Comparison of ENCODE assay signal across 10 cellular contexts in the genomic region with DNA sequence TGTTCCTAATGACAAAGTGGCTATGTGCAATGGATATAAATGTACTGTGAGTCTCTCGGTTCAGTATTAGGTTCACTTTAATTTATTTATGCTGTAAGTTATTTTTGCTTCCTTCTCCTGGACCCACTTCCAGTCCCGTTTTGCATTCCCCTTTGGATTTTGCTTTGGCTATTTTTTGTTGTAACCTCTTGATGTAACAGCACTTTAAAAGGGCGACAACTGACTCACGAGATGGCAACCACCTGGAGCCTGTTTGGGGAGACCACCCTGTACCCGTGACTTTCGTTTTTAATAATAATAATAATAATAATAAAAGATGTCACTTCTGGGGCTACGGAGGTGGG. TPM values are rescaled to one million over a fixed set of nuclear protein-coding genes. Genes with fewer than 3 reads are reported as not detected.
A peak's percentile ranks its signal among the peaks of the same experiment; 100 is the strongest.
DNase-seq lines count a peak whose midpoint lies in the region; ATAC-seq and TF ChIP-seq lines count a peak whose summit lies in the region.
"Had no signal": no experiment of that assay in that cellular context is flagged by ENCODE, and none has a peak within 500 bp of the region (broad histone marks: within the 10 kb centered on the region; RNA-seq: fewer than 3 reads in every experiment).

No MANE protein-coding gene starts in this region.

- peaks cover 2 to 62% (median 49%) of the 10 kb centered on the region in 12 donors for H3K4me1 ChIP-seq in heart left ventricle
- peaks cover 31% of the 10 kb centered on the region for H3K4me1 ChIP-seq in adipocyte (ENCODE audit: control insufficient read depth, insufficient read depth, low read length)
- H3K4me1 ChIP-seq in mesodermal cell (ENCODE audit: control insufficient read depth, insufficient read depth, low read length, poor library complexity, severe bottlenecking): peaks cover 10% of the 10 kb centered on the region
- peaks cover 0 to 23% of the 10 kb centered on the region in 2 donors for H3K4me1 ChIP-seq in uterus

- H3K4me3 ChIP-seq in heart left ventricle (peak overlapping the region; percentile 3 to 59 (median 42)), adipocyte (ENCODE audit: low read length) (peak overlapping the region; percentile 71), mesodermal cell (ENCODE audit: extremely low read depth, insufficient read depth, low read length, poor library complexity, severe bottlenecking) (peak overlapping the region; percentile 28), uterus (peak overlapping the region; percentile 16 to 28)

- TF ChIP-seq CTCF in heart left ventricle (IDR thresholded peaks at IDR 0.05) (no peak), uterus (IDR thresholded peaks at IDR 0.05) (no peak)

- no peak overlapping the region for H3K27ac ChIP-seq in heart left ventricle
- no peak overlapping the region for H3K27ac ChIP-seq in mesodermal cell (ENCODE audit: low read depth, low read length, severe bottlenecking)
- no peak overlapping the region for H3K27ac ChIP-seq in uterus

- DNase-seq in heart left ventricle: no peak
- no peak for DNase-seq in left ventricle myocardium superior
- no peak for DNase-seq in adipocyte (ENCODE audit: low read depth)
- no peak for DNase-seq in uterus
- DNase-seq in LoVo (ENCODE audit: low spot score): no peak
- no peak for DNase-seq in germinal center (ENCODE audit: low spot score)
- DNase-seq: DND-41 had no signal

- intact Hi-C loops in heart left ventricle (cut with DNase I) (loop anchor here in 9 of 10 donors (2.0 to 10.0 kb wide), 6 partner anchors 289 to 889 kb away; a partner anchor contains a TSS), left ventricle myocardium superior (cut with micrococcal nuclease) (loop anchor here (10.0 kb wide), 1 partner anchor 379 kb away; no protein-coding TSS in a partner anchor), uterus (cut with DNase I; ENCODE audit: low total_unique reads) (loop anchor here (10.0 kb wide), 1 partner anchor 379 kb away; no protein-coding TSS in a partner anchor)

- TF ChIP-seq POLR2A in heart left ventricle (IDR thresholded peaks at IDR 0.05) (no peak), uterus (IDR thresholded peaks at IDR 0.05) (no peak)

- H3K9ac ChIP-seq in adipocyte (ENCODE audit: low read length): peak overlapping the region; percentile 10

- H3K36me3 ChIP-seq in heart left ventricle (no peaks in the 10 kb centered on the region), adipocyte (ENCODE audit: control insufficient read depth, insufficient read depth, low read length, severe bottlenecking) (no peaks in the 10 kb centered on the region), mesodermal cell (ENCODE audit: control insufficient read depth, insufficient read depth, low read length) (no peaks in the 10 kb centered on the region), uterus (no peaks in the 10 kb centered on the region)

- peak in 1 of 4 donors; percentile 1 for ATAC-seq in heart left ventricle
- ATAC-seq in left ventricle myocardium superior: no peak
- no peak for ATAC-seq in GM19463 (IDR thresholded peaks at IDR 0.05; ENCODE audit: unreplicated experiment)

- peaks cover 48 to 71% (median 68%) of the 10 kb centered on the region in 9 donors for H3K27me3 ChIP-seq in heart left ventricle
- peaks cover 65% of the 10 kb centered on the region for H3K27me3 ChIP-seq in adipocyte (replicated peaks; ENCODE audit: control insufficient read depth, insufficient read depth, low read length)
- peaks cover 50 to 58% of the 10 kb centered on the region in 2 donors for H3K27me3 ChIP-seq in uterus

- H3K9me3 ChIP-seq in heart left ventricle: no peaks in the 10 kb centered on the region
- H3K9me3 ChIP-seq in adipocyte (ENCODE audit: control insufficient read depth, low read length): no peaks in the 10 kb centered on the region
- no peaks in the 10 kb centered on the region for H3K9me3 ChIP-seq in mesodermal cell (ENCODE audit: control insufficient read depth, low read length)
- H3K9me3 ChIP-seq in uterus: no peaks in the 10 kb centered on the region

- 3 to 8% (median 5%) methylated on average over 7 of the region's 7 CpGs for WGBS in heart left ventricle, 4 donors
- WGBS in mesodermal cell (ENCODE audit: insufficient coverage in 2 of 2), 2 experiments: 0% methylated on average over 1 to 2 of the region's 7 CpGs

RNA-seq across cellular contexts. Expression of a gene that starts 5.6 kb away (rescaled TPM):
- not detected for total RNA-seq in heart left ventricle
- polyA plus RNA-seq in heart left ventricle: not detected
- not detected for total RNA-seq in left ventricle myocardium superior
- under 0.01 TPM for polyA plus RNA-seq in mesodermal cell (2013, experiment 1 of 2)
- under 0.01 TPM for polyA plus RNA-seq in mesodermal cell (2013, experiment 2 of 2)
- total RNA-seq in uterus: not detected
- total RNA-seq: M059J had no signal

RNA-seq across cellular contexts. Expression of a gene that starts 8.9 kb away (rescaled TPM):
- total RNA-seq in heart left ventricle (under 1 TPM in 7 of 9 donors, not detected in 2; 0.07 to 0.27 (median 0.18) TPM), left ventricle myocardium superior (0.07 TPM), uterus (1 to 10 TPM in 1 of 4 donors, under 1 TPM in 2, not detected in 1; 0.35 to 1.7 (median 0.77) TPM)
- polyA plus RNA-seq in heart left ventricle: under 1 TPM; 0.23 to 0.26 TPM
- 0.26 TPM for polyA plus RNA-seq in mesodermal cell (2013, experiment 1 of 2)
- 0.20 TPM for polyA plus RNA-seq in mesodermal cell (2013, experiment 2 of 2)
